Comparison of ENCODE assay signal across 13 cellular contexts in the genomic region with DNA sequence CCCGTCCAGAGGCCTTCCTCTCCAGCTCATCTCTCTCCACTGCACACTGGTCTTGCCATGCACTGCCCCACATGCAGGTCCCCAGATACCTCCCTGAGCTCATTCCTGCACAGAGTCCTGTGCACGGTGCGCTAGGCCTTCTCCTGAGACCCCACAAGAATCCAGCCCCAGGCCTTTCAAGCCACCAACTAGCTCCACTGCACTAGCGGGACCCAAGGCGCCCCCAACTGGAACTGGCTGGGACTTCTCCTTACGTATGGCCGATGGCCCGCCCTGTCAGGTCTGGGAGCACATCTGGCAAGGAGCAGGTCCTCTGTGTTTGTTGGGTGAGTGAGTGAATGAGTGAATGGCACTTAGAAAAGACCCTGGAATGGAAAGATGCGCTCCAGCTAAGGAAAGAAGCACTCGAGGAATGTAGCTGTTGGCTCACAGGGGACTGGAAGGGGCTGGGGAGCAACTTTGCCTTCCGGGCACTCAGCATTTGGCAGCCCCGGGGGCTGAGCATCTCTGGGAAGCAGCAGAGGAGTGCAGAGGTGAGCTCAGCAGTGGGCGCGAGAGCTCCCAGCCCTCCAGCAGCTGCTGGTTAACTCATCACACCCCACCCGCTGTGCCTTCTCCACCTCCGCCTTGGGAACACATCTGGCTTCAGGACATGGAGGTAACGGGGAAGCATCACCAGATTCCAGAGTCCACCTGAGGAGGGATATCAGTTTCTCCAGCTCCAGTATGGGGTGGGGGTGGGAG.
DNase-seq lines count a peak whose midpoint lies in the region; ATAC-seq and TF ChIP-seq lines count a peak whose summit lies in the region.
"Had no signal": no experiment of that assay in that cellular context is flagged by ENCODE, and none has a peak within 500 bp of the region (broad histone marks: within the 10 kb centered on the region; RNA-seq: fewer than 3 reads in every experiment).

No MANE protein-coding gene starts in this region.

- H3K4me1 Mint-ChIP-seq in type B pancreatic cell (ENCODE audit: unreplicated experiment) = peaks cover 8% of the 10 kb centered on the region

- H3K36me3 Mint-ChIP-seq in type B pancreatic cell = peaks cover 5% of the 10 kb centered on the region
- H3K36me3 Mint-ChIP-seq: IgD-negative memory B cell had no signal

- CTCF ChIA-PET in RWPE1 (lab: Yijun Ruan, JAX) = interaction anchor here (0.6 kb wide), 2 partner anchors 76 to 647 kb away, joined by 4 to 8 read pairs; no protein-coding TSS in a partner anchor

- 79% methylated on average over 17 of the region's 17 CpGs for WGBS in right cardiac atrium

- no peaks in the 10 kb centered on the region for H3K9me3 ChIP-seq in right cardiac atrium (ENCODE audit: control insufficient read depth, low read length)
- H3K9me3 ChIP-seq: Caco-2 had no signal

- intact Hi-C loops in right cardiac atrium (cut with DNase I) (no loop called here), cardiac septum (cut with DNase I) (no loop called here)

- DNase-seq in right cardiac atrium = peak in 2 of 3 donors; percentile 33 to 58
- DNase-seq in cardiac septum (ENCODE audit: low spot score) = no peak
- DNase-seq in RWPE1 (ENCODE audit: low spot score) = no peak
- no peak for DNase-seq in fibroblast of mammary gland (ENCODE audit: low read depth)
- DNase-seq in type B pancreatic cell (ENCODE audit: extremely low spot score, unreplicated experiment) = no peak
- no peak for DNase-seq in cerebellum (ENCODE audit: low spot score)
- DNase-seq in NOMO-1 (lab: John Stamatoyannopoulos, UW; ENCODE audit: unreplicated experiment in 2 of 2) = no peak
- DNase-seq: T1000 had no signal

- peaks cover 14% of the 10 kb centered on the region for H3K27me3 Mint-ChIP-seq in type B pancreatic cell

- H3K4me1 ChIP-seq in right cardiac atrium (ENCODE audit: control insufficient read depth, insufficient read depth, low read length) = no peaks in the 10 kb centered on the region
- H3K4me1 ChIP-seq: Caco-2 had no signal

- POLR2A ChIA-PET in RWPE1 (lab: Yijun Ruan, JAX; ENCODE audit: low non-redundant PET) = no interaction called here

- H3K4me3 ChIP-seq in right cardiac atrium (ENCODE audit: low read length) = no peak overlapping the region
- H3K4me3 ChIP-seq in fibroblast of mammary gland (ENCODE audit: control insufficient read depth, low read depth, low read length) = no peak overlapping the region

- ATAC-seq in right cardiac atrium (no peak), HG03097 (IDR thresholded peaks at IDR 0.05; ENCODE audit: low FRiP score, unreplicated experiment) (no peak)

- no peak for TF ChIP-seq CTCF in RWPE1 (conservative IDR thresholded peaks at IDR 0.05; ENCODE audit: low read depth)
- TF ChIP-seq CTCF in fibroblast of mammary gland (conservative IDR thresholded peaks at IDR 0.05; ENCODE audit: control insufficient read depth, insufficient read depth, low read depth, low read length) = peak; percentile 41
- peak; percentile 61 for TF ChIP-seq CTCF in type B pancreatic cell (conservative IDR thresholded peaks at IDR 0.05)

- no peaks in the 10 kb centered on the region for H3K27me3 ChIP-seq in right cardiac atrium (ENCODE audit: control insufficient read depth, insufficient read depth)

- H3K27ac ChIP-seq in right cardiac atrium (ENCODE audit: low read length) (no peak overlapping the region), RWPE1 (peak overlapping the region; percentile 91)

- H3K4me3 Mint-ChIP-seq in type B pancreatic cell = no peak overlapping the region
- H3K4me3 Mint-ChIP-seq: IgD-negative memory B cell, mesothelial cell of epicardium had no signal

- H3K9me3 Mint-ChIP-seq in type B pancreatic cell = no peaks in the 10 kb centered on the region
- H3K9me3 Mint-ChIP-seq: activated T-helper 2 cell treated with anti-CD3 and anti-CD28 coated beads, Interferon-gamma antibody, Interleukin-2, Interleukin-4, amounts not matched to agents 10 μg/mL and 5 μg/mL and 100 μg/mL, durations not matched to agents 14 hours and 24 hours and 36 hours; mesothelial cell of epicardium had no signal

- no peak overlapping the region for H3K27ac Mint-ChIP-seq in type B pancreatic cell
- H3K27ac Mint-ChIP-seq: activated T-helper 2 cell treated with anti-CD3 and anti-CD28 coated beads, Interferon-gamma antibody, Interleukin-2, Interleukin-4, amounts not matched to agents 10 μg/mL and 5 μg/mL and 100 μg/mL, durations not matched to agents 14 hours and 24 hours and 36 hours; IgD-negative memory B cell had no signal

Comparison
In these comparisons a context has a peak if more than half of its experiments do, and no peak if none do; other contexts are left out.
1. DNase-seq: peak in right cardiac atrium (2 of 3); none in cardiac septum (single experiment), RWPE1 (single experiment), fibroblast of mammary gland (single experiment), type B pancreatic cell (single experiment), cerebellum (single experiment) and NOMO-1 (0 of 2).